In the genomic region with DNA sequence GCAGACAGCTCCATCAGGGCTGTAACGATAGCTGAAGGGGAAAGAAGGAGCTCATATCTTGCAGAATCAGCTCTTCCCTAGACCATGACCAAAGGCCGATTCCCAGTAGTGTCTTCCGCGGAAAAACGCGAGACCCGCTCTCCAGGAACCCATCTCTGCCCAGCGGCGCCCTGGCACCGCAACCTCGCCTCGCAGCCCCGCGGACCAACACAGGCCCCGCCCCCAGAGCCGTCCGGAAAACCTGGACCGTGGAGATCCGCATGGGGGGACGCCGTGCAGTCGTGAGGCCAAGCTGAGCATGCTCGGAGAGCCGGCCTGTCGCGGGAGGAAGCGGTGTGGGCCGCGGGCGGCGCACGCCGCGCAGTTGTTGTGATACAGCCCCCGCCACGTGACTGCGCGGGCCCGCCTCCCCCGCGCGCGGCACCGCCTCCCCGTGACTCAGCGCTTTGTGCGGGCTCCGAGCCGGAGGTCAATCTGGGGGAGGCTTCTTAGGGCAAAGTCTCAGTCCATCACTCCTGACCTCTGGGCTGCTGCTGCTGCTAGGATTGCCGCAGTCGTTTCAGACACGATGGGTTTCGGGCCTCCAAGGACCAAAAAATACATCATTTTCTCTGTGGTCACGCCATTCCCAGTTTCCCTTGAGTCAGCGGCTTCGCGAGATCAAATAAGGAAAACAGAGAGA, we compare ENCODE assay signal across 1 cellular context.
TF ChIP-seq lines count a peak whose summit lies in the region.

No MANE protein-coding gene starts in this region.

TF ChIP-seq in GM12878, 131 proteins besides CTCF, POLR2A, EP300 and RAD21 (continued from another document and continues in another):
- TF ChIP-seq, protein P1, sequence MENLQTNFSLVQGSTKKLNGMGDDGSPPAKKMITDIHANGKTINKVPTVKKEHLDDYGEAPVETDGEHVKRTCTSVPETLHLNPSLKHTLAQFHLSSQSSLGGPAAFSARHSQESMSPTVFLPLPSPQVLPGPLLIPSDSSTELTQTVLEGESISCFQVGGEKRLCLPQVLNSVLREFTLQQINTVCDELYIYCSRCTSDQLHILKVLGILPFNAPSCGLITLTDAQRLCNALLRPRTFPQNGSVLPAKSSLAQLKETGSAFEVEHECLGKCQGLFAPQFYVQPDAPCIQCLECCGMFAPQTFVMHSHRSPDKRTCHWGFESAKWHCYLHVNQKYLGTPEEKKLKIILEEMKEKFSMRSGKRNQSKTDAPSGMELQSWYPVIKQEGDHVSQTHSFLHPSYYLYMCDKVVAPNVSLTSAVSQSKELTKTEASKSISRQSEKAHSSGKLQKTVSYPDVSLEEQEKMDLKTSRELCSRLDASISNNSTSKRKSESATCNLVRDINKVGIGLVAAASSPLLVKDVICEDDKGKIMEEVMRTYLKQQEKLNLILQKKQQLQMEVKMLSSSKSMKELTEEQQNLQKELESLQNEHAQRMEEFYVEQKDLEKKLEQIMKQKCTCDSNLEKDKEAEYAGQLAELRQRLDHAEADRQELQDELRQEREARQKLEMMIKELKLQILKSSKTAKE (IDR thresholded peaks at IDR 0.05; ENCODE audit: low read depth, poor library complexity, severe bottlenecking), result no peak
- no peak for TF ChIP-seq CEBPB (IDR thresholded peaks at IDR 0.05; ENCODE audit: borderline replicate concordance in 1 of 2, low read depth in 2 of 2, low read length in 2 of 2)
- no peak for TF ChIP-seq BRCA1 (IDR thresholded peaks at IDR 0.05; ENCODE audit: low read depth, low read length)
- TF ChIP-seq JUNB (IDR thresholded peaks at IDR 0.05), result no peak
- TF ChIP-seq, protein P2, sequence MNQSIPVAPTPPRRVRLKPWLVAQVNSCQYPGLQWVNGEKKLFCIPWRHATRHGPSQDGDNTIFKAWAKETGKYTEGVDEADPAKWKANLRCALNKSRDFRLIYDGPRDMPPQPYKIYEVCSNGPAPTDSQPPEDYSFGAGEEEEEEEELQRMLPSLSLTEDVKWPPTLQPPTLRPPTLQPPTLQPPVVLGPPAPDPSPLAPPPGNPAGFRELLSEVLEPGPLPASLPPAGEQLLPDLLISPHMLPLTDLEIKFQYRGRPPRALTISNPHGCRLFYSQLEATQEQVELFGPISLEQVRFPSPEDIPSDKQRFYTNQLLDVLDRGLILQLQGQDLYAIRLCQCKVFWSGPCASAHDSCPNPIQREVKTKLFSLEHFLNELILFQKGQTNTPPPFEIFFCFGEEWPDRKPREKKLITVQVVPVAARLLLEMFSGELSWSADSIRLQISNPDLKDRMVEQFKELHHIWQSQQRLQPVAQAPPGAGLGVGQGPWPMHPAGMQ (IDR thresholded peaks at IDR 0.05; ENCODE audit: borderline replicate concordance), result no peak
- no peak for TF ChIP-seq NBN (IDR thresholded peaks at IDR 0.05)
- TF ChIP-seq, protein P3, sequence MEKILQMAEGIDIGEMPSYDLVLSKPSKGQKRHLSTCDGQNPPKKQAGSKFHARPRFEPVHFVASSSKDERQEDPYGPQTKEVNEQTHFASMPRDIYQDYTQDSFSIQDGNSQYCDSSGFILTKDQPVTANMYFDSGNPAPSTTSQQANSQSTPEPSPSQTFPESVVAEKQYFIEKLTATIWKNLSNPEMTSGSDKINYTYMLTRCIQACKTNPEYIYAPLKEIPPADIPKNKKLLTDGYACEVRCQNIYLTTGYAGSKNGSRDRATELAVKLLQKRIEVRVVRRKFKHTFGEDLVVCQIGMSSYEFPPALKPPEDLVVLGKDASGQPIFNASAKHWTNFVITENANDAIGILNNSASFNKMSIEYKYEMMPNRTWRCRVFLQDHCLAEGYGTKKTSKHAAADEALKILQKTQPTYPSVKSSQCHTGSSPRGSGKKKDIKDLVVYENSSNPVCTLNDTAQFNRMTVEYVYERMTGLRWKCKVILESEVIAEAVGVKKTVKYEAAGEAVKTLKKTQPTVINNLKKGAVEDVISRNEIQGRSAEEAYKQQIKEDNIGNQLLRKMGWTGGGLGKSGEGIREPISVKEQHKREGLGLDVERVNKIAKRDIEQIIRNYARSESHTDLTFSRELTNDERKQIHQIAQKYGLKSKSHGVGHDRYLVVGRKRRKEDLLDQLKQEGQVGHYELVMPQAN (conservative IDR thresholded peaks at IDR 0.05), result peak; percentile 39; the same call in 1 of the 2 replicates
- TF ChIP-seq, protein P4, sequence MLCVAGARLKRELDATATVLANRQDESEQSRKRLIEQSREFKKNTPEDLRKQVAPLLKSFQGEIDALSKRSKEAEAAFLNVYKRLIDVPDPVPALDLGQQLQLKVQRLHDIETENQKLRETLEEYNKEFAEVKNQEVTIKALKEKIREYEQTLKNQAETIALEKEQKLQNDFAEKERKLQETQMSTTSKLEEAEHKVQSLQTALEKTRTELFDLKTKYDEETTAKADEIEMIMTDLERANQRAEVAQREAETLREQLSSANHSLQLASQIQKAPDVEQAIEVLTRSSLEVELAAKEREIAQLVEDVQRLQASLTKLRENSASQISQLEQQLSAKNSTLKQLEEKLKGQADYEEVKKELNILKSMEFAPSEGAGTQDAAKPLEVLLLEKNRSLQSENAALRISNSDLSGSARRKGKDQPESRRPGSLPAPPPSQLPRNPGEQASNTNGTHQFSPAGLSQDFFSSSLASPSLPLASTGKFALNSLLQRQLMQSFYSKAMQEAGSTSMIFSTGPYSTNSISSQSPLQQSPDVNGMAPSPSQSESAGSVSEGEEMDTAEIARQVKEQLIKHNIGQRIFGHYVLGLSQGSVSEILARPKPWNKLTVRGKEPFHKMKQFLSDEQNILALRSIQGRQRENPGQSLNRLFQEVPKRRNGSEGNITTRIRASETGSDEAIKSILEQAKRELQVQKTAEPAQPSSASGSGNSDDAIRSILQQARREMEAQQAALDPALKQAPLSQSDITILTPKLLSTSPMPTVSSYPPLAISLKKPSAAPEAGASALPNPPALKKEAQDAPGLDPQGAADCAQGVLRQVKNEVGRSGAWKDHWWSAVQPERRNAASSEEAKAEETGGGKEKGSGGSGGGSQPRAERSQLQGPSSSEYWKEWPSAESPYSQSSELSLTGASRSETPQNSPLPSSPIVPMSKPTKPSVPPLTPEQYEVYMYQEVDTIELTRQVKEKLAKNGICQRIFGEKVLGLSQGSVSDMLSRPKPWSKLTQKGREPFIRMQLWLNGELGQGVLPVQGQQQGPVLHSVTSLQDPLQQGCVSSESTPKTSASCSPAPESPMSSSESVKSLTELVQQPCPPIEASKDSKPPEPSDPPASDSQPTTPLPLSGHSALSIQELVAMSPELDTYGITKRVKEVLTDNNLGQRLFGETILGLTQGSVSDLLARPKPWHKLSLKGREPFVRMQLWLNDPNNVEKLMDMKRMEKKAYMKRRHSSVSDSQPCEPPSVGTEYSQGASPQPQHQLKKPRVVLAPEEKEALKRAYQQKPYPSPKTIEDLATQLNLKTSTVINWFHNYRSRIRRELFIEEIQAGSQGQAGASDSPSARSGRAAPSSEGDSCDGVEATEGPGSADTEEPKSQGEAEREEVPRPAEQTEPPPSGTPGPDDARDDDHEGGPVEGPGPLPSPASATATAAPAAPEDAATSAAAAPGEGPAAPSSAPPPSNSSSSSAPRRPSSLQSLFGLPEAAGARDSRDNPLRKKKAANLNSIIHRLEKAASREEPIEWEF (IDR thresholded peaks at IDR 0.05; ENCODE audit: insufficient replicate concordance, low read depth, low read length), result no peak
- TF ChIP-seq LARP7 (IDR thresholded peaks at IDR 0.05), result 0 out of 2 replicates have a peak, but pooled peaks have one; percentile 41
- TF ChIP-seq MEF2A (IDR thresholded peaks at IDR 0.05; ENCODE audit: insufficient read depth, low read depth, low read length), result no peak
- peak; percentile 84 for TF ChIP-seq IKZF1 (conservative IDR thresholded peaks at IDR 0.05)
- 0 out of 2 replicates have a peak, but pooled peaks have one; percentile 19 for TF ChIP-seq MYB (IDR thresholded peaks at IDR 0.05; ENCODE audit: borderline replicate concordance, low read depth, low read length)
- TF ChIP-seq, protein P5, sequence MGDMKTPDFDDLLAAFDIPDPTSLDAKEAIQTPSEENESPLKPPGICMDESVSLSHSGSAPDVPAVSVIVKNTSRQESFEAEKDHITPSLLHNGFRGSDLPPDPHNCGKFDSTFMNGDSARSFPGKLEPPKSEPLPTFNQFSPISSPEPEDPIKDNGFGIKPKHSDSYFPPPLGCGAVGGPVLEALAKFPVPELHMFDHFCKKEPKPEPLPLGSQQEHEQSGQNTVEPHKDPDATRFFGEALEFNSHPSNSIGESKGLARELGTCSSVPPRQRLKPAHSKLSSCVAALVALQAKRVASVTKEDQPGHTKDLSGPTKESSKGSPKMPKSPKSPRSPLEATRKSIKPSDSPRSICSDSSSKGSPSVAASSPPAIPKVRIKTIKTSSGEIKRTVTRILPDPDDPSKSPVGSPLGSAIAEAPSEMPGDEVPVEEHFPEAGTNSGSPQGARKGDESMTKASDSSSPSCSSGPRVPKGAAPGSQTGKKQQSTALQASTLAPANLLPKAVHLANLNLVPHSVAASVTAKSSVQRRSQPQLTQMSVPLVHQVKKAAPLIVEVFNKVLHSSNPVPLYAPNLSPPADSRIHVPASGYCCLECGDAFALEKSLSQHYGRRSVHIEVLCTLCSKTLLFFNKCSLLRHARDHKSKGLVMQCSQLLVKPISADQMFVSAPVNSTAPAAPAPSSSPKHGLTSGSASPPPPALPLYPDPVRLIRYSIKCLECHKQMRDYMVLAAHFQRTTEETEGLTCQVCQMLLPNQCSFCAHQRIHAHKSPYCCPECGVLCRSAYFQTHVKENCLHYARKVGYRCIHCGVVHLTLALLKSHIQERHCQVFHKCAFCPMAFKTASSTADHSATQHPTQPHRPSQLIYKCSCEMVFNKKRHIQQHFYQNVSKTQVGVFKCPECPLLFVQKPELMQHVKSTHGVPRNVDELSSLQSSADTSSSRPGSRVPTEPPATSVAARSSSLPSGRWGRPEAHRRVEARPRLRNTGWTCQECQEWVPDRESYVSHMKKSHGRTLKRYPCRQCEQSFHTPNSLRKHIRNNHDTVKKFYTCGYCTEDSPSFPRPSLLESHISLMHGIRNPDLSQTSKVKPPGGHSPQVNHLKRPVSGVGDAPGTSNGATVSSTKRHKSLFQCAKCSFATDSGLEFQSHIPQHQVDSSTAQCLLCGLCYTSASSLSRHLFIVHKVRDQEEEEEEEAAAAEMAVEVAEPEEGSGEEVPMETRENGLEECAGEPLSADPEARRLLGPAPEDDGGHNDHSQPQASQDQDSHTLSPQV (IDR thresholded peaks at IDR 0.05), result no peak
- TF ChIP-seq GATAD2B (conservative IDR thresholded peaks at IDR 0.05; ENCODE audit: low read depth), result 0 out of 2 replicates have a peak, but pooled peaks have one; percentile 46
- no peak for TF ChIP-seq HDAC6 (IDR thresholded peaks at IDR 0.05; ENCODE audit: unreplicated experiment)
- TF ChIP-seq, protein P6, sequence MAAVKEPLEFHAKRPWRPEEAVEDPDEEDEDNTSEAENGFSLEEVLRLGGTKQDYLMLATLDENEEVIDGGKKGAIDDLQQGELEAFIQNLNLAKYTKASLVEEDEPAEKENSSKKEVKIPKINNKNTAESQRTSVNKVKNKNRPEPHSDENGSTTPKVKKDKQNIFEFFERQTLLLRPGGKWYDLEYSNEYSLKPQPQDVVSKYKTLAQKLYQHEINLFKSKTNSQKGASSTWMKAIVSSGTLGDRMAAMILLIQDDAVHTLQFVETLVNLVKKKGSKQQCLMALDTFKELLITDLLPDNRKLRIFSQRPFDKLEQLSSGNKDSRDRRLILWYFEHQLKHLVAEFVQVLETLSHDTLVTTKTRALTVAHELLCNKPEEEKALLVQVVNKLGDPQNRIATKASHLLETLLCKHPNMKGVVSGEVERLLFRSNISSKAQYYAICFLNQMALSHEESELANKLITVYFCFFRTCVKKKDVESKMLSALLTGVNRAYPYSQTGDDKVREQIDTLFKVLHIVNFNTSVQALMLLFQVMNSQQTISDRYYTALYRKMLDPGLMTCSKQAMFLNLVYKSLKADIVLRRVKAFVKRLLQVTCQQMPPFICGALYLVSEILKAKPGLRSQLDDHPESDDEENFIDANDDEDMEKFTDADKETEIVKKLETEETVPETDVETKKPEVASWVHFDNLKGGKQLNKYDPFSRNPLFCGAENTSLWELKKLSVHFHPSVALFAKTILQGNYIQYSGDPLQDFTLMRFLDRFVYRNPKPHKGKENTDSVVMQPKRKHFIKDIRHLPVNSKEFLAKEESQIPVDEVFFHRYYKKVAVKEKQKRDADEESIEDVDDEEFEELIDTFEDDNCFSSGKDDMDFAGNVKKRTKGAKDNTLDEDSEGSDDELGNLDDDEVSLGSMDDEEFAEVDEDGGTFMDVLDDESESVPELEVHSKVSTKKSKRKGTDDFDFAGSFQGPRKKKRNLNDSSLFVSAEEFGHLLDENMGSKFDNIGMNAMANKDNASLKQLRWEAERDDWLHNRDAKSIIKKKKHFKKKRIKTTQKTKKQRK (IDR thresholded peaks at IDR 0.05; ENCODE audit: low read depth, low read length), result no peak
- TF ChIP-seq YY1 (IDR thresholded peaks at IDR 0.05; ENCODE audit: low read depth, low read length), result peak; percentile 89
- TF ChIP-seq SP1 (IDR thresholded peaks at IDR 0.05; ENCODE audit: low read depth, low read length), result peak; percentile 99
- TF ChIP-seq CHD2 (IDR thresholded peaks at IDR 0.05; ENCODE audit: borderline replicate concordance, low read depth, low read length), result peak; percentile 78
- TF ChIP-seq SREBF1 (IDR thresholded peaks at IDR 0.05; ENCODE audit: low read length), result no peak
- TF ChIP-seq, protein P7, sequence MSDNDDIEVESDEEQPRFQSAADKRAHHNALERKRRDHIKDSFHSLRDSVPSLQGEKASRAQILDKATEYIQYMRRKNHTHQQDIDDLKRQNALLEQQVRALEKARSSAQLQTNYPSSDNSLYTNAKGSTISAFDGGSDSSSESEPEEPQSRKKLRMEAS (IDR thresholded peaks at IDR 0.05; ENCODE audit: low read depth, low read length), result peak; percentile 98
- TF ChIP-seq SRF (IDR thresholded peaks at IDR 0.05; ENCODE audit: low read depth in 2 of 2, low read length in 2 of 2), result peak in 1 of 2 experiments; percentile 44; a peak in 1 of 4 replicates
- TF ChIP-seq, protein P8, sequence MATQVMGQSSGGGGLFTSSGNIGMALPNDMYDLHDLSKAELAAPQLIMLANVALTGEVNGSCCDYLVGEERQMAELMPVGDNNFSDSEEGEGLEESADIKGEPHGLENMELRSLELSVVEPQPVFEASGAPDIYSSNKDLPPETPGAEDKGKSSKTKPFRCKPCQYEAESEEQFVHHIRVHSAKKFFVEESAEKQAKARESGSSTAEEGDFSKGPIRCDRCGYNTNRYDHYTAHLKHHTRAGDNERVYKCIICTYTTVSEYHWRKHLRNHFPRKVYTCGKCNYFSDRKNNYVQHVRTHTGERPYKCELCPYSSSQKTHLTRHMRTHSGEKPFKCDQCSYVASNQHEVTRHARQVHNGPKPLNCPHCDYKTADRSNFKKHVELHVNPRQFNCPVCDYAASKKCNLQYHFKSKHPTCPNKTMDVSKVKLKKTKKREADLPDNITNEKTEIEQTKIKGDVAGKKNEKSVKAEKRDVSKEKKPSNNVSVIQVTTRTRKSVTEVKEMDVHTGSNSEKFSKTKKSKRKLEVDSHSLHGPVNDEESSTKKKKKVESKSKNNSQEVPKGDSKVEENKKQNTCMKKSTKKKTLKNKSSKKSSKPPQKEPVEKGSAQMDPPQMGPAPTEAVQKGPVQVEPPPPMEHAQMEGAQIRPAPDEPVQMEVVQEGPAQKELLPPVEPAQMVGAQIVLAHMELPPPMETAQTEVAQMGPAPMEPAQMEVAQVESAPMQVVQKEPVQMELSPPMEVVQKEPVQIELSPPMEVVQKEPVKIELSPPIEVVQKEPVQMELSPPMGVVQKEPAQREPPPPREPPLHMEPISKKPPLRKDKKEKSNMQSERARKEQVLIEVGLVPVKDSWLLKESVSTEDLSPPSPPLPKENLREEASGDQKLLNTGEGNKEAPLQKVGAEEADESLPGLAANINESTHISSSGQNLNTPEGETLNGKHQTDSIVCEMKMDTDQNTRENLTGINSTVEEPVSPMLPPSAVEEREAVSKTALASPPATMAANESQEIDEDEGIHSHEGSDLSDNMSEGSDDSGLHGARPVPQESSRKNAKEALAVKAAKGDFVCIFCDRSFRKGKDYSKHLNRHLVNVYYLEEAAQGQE (IDR thresholded peaks at IDR 0.05; ENCODE audit: low read depth, low read length), result no peak
- TF ChIP-seq KAT2A (conservative IDR thresholded peaks at IDR 0.05; ENCODE audit: control insufficient read depth, low read depth, low read length), result no peak
- TF ChIP-seq KLF5 (IDR thresholded peaks at IDR 0.05; ENCODE audit: partially characterized antibody), result peak; percentile 88
- TF ChIP-seq MYC (IDR thresholded peaks at IDR 0.05; ENCODE audit: insufficient read depth, insufficient read length, insufficient replicate concordance, low read length, severe bottlenecking), result peak; percentile 63
- no peak for TF ChIP-seq SIX5 (IDR thresholded peaks at IDR 0.05; ENCODE audit: low read depth, low read length, severe bottlenecking)
- no peak for TF ChIP-seq IRF4 (IDR thresholded peaks at IDR 0.05; ENCODE audit: low read depth, low read length)
